19 cellular contexts compared by ENCODE assay signal in genomic region chr3:136612512-136612911, GRCh38.
DNase-seq lines count a peak whose midpoint lies in the region; ATAC-seq and TF ChIP-seq lines count a peak whose summit lies in the region.
"Had no signal": no experiment of that assay in that cellular context is flagged by ENCODE, and none has a peak within 500 bp of the region (broad histone marks: within the 10 kb centered on the region; RNA-seq: fewer than 3 reads in every experiment).

No MANE protein-coding gene starts in this region.

- no peaks in the 10 kb centered on the region for H3K27me3 Mint-ChIP-seq in activated naive CD4-positive, alpha-beta T cell treated with anti-CD3 and anti-CD28 coated beads, Interleukin-2, amount 10 ng/mL, durations not matched to agents 7 days and 5 days

- peaks cover 17% of the 10 kb centered on the region for H3K36me3 Mint-ChIP-seq in activated naive CD4-positive, alpha-beta T cell treated with anti-CD3 and anti-CD28 coated beads, Interleukin-2, amount 10 ng/mL, durations not matched to agents 7 days and 5 days

- CTCF ChIA-PET in activated naive CD4-positive, alpha-beta T cell treated with anti-CD3 and anti-CD28 coated beads, Interleukin-2, amount 10 ng/mL, durations not matched to agents 7 days and 5 days (lab: Charles Lee), result interaction anchor here (0.6 kb wide), 1 partner anchor 440 kb away, joined by 4 read pairs; no protein-coding TSS in a partner anchor

- ATAC-seq in omental fat pad (ENCODE audit: low FRiP score), result no peak
- ATAC-seq in GM21723 (IDR thresholded peaks at IDR 0.05; ENCODE audit: unreplicated experiment), result no peak

- in situ Hi-C loops in ACHN (cut with HindIII; ENCODE audit: low pct_ligation_motif_present, low pct_unique_long_range_greater_than_20kb, low sequenced_read_pairs), result no loop called here

- peaks cover 2% of the 10 kb centered on the region for H3K4me1 Mint-ChIP-seq in activated naive CD4-positive, alpha-beta T cell treated with anti-CD3 and anti-CD28 coated beads, Interleukin-2, amount 10 ng/mL, durations not matched to agents 7 days and 5 days

- H3K27ac Mint-ChIP-seq in activated naive CD4-positive, alpha-beta T cell treated with anti-CD3 and anti-CD28 coated beads, Interleukin-2, amount 10 ng/mL, durations not matched to agents 7 days and 5 days, result no peak overlapping the region
- H3K27ac Mint-ChIP-seq: CD14-positive monocyte had no signal

- TF ChIP-seq CTCF in choroid plexus epithelial cell (conservative IDR thresholded peaks at IDR 0.05; ENCODE audit: low read depth, low read length) (no peak), omental fat pad (IDR thresholded peaks at IDR 0.05) (no peak)

- H3K4me3 ChIP-seq in choroid plexus epithelial cell (ENCODE audit: low read depth, low read length), result no peak overlapping the region
- H3K4me3 ChIP-seq: MG63, SJSA1 had no signal

- DNase-seq in ACHN (peak; percentile 10), GM04503 (ENCODE audit: low read depth) (peak; percentile 53), choroid plexus epithelial cell (ENCODE audit: low read depth) (peak; percentile 13), iris pigment epithelial cell (ENCODE audit: low read depth) (peak; percentile 12), C1 segment of cervical spinal cord (lab: John Stamatoyannopoulos, UW) (no peak), omental fat pad (ENCODE audit: low spot score) (no peak)
- no peak for DNase-seq in activated naive CD4-positive, alpha-beta T cell treated with anti-CD3 and anti-CD28 coated beads, Interleukin-2, amount 10 ng/mL, durations not matched to agents 7 days and 5 days
- DNase-seq: COR-L47, HCEC 1CT, Karpas-422, MG63, NCI-H1092 treated with DMSO at 0.1 percent for 48 hours, NCI-H2081 treated with DMSO at 0.1 percent for 48 hours, NCI-H510A treated with DMSO at 0.1 percent for 48 hours, NCI-H82, SW 1271 had no signal

- H3K9me3 Mint-ChIP-seq in activated naive CD4-positive, alpha-beta T cell treated with anti-CD3 and anti-CD28 coated beads, Interleukin-2, amount 10 ng/mL, durations not matched to agents 7 days and 5 days, result no peaks in the 10 kb centered on the region

- no peak overlapping the region for H3K4me3 Mint-ChIP-seq in activated naive CD4-positive, alpha-beta T cell treated with anti-CD3 and anti-CD28 coated beads, Interleukin-2, amount 10 ng/mL, durations not matched to agents 7 days and 5 days
- H3K4me3 Mint-ChIP-seq: CD14-positive monocyte had no signal

Comparison
In these comparisons a context has a peak if more than half of its experiments do, and no peak if none do; other contexts are left out.
1. DNase-seq: peak in ACHN (single experiment), GM04503 (single experiment), choroid plexus epithelial cell (single experiment) and iris pigment epithelial cell (single experiment); none in C1 segment of cervical spinal cord (0 of 14), activated naive CD4-positive, alpha-beta T cell treated with anti-CD3 and anti-CD28 coated beads, Interleukin-2, amount 10 ng/mL, durations not matched to agents 7 days and 5 days (single experiment) and omental fat pad (single experiment).